Comparison of ENCODE assay signal across 1 cellular context in genomic region chr22:28911777-28912669, GRCh38.
TF ChIP-seq lines count a peak whose summit lies in the region.

No MANE protein-coding gene starts in this region.

TF ChIP-seq in HepG2, 621 proteins besides CTCF, POLR2A, EP300 and RAD21 (continued from another document):
- TF ChIP-seq ZNF674 (CRISPR knock-in tag; IDR thresholded peaks at IDR 0.05; ENCODE audit: low read depth) (no peak), SYNCRIP (IDR thresholded peaks at IDR 0.05; ENCODE audit: insufficient read depth, low read depth, low read length) (no peak), ZNF512 (CRISPR knock-in tag; IDR thresholded peaks at IDR 0.05) (no peak), ZNF225 (CRISPR knock-in tag; IDR thresholded peaks at IDR 0.05) (no peak), ZNF879 (CRISPR knock-in tag; IDR thresholded peaks at IDR 0.05) (no peak), SMAD1 (CRISPR knock-in tag; IDR thresholded peaks at IDR 0.05; ENCODE audit: borderline replicate concordance, low read depth) (no peak), NFIB (CRISPR knock-in tag; IDR thresholded peaks at IDR 0.05; ENCODE audit: borderline replicate concordance) (no peak), TRAFD1 (CRISPR knock-in tag; IDR thresholded peaks at IDR 0.05; ENCODE audit: borderline replicate concordance) (no peak), ZNF709 (CRISPR knock-in tag; IDR thresholded peaks at IDR 0.05) (no peak), HMGA1 (CRISPR knock-in tag; conservative IDR thresholded peaks at IDR 0.05) (no peak)
